In genomic region chr1:214638474-214638807, GRCh38 we compare ENCODE assay signal across 24 cellular contexts. TPM values are rescaled to one million over a fixed set of nuclear protein-coding genes. Genes with fewer than 3 reads are reported as not detected.
DNase-seq lines count a peak whose midpoint lies in the region; ATAC-seq, FAIRE-seq and TF ChIP-seq lines count a peak whose summit lies in the region.
"Had no signal": no experiment of that assay in that cellular context is flagged by ENCODE, and none has a peak within 500 bp of the region (broad histone marks: within the 10 kb centered on the region; RNA-seq: fewer than 3 reads in every experiment).

No MANE protein-coding gene starts in this region.

- H3K27ac ChIP-seq in CD8-positive, alpha-beta memory T cell (ENCODE audit: low read depth, low read length), result no peak overlapping the region
- H3K27ac ChIP-seq: ascending aorta, esophagus squamous epithelium, lower lobe of right lung, ovary, SJCRH30, skin epidermis, stomach, tibial artery had no signal

- H3K9me3 ChIP-seq in CD8-positive, alpha-beta memory T cell (ENCODE audit: low read length), result no peaks in the 10 kb centered on the region
- H3K9me3 ChIP-seq: ascending aorta, BE2C, esophagus squamous epithelium, lower lobe of right lung, ovary, SJCRH30, stomach, tibial artery had no signal

- H3K36me3 ChIP-seq in CD8-positive, alpha-beta memory T cell (ENCODE audit: insufficient read depth, low read length), result no peaks in the 10 kb centered on the region
- H3K36me3 ChIP-seq in H7 (replicated peaks; ENCODE audit: control insufficient read depth, insufficient read depth, low read length), result peaks cover 49% of the 10 kb centered on the region
- H3K36me3 ChIP-seq: ascending aorta, lower lobe of right lung, ovary, tibial artery had no signal

- H3K36me3 Mint-ChIP-seq in activated T-cell treated with anti-CD3 and anti-CD28 coated beads, Interleukin-2, amount 50 U/mL, for 24 hours (ENCODE audit: low read depth), result peaks cover 30% of the 10 kb centered on the region
- H3K36me3 Mint-ChIP-seq in CD8-positive, alpha-beta memory T cell, result no peaks in the 10 kb centered on the region
- peaks cover 26% of the 10 kb centered on the region for H3K36me3 Mint-ChIP-seq in activated T-helper 1 cell treated with anti-CD3 and anti-CD28 coated beads, Interleukin-12 subunit alpha, Interleukin-12 subunit beta, Interleukin-2, Interleukin-4 antibody, amounts not matched to agents 30 ng/mL and 10 ng/mL and 1 ng/mL, durations not matched to agents 14 hours and 24 hours and 36 hours (ENCODE audit: low read depth)

- POLR2A ChIA-PET in CD8-positive, alpha-beta memory T cell (lab: Charles Lee), result no interaction called here

- peaks cover 34% of the 10 kb centered on the region for H3K4me1 Mint-ChIP-seq in activated T-cell treated with anti-CD3 and anti-CD28 coated beads, Interleukin-2, amount 50 U/mL, for 24 hours (ENCODE audit: low read depth)
- peaks cover 16 to 23% (median 18%) of the 10 kb centered on the region in 3 donors for H3K4me1 Mint-ChIP-seq in CD8-positive, alpha-beta memory T cell
- H3K4me1 Mint-ChIP-seq in activated T-helper 1 cell treated with anti-CD3 and anti-CD28 coated beads, Interleukin-12 subunit alpha, Interleukin-12 subunit beta, Interleukin-2, Interleukin-4 antibody, amounts not matched to agents 30 ng/mL and 10 ng/mL and 1 ng/mL, durations not matched to agents 14 hours and 24 hours and 36 hours (ENCODE audit: low read depth), result peaks cover 42% of the 10 kb centered on the region
- H3K4me1 Mint-ChIP-seq: nephron had no signal

- H3K4me3 ChIP-seq in CD8-positive, alpha-beta memory T cell (ENCODE audit: low read length), result no peak overlapping the region
- no peak overlapping the region for H3K4me3 ChIP-seq in H7 (ENCODE audit: insufficient read depth, low read depth, low read length)
- H3K4me3 ChIP-seq: ascending aorta, esophagus squamous epithelium, lower lobe of right lung, ovary, SJCRH30, skin epidermis, stomach, tibial artery had no signal

- no peak for TF ChIP-seq CTCF in D721Med (IDR thresholded peaks at IDR 0.05; ENCODE audit: insufficient read depth, missing control alignments)

- CTCF ChIA-PET in CD8-positive, alpha-beta memory T cell (lab: Charles Lee), result interaction anchor here (1.0 to 2.7 kb wide), 7 partner anchors 9 to 309 kb away, joined by 3 to 8 read pairs (median 4); no protein-coding TSS in a partner anchor

- no peak overlapping the region for H3K4me3 Mint-ChIP-seq in activated T-cell treated with anti-CD3 and anti-CD28 coated beads, Interleukin-2, amount 50 U/mL, for 24 hours
- H3K4me3 Mint-ChIP-seq in CD8-positive, alpha-beta memory T cell, result peak overlapping the region in 6 of 7 donors; percentile 36 to 65 (median 48)
- peak overlapping the region; percentile 19 for H3K4me3 Mint-ChIP-seq in activated T-helper 1 cell treated with anti-CD3 and anti-CD28 coated beads, Interleukin-12 subunit alpha, Interleukin-12 subunit beta, Interleukin-2, Interleukin-4 antibody, amounts not matched to agents 30 ng/mL and 10 ng/mL and 1 ng/mL, durations not matched to agents 14 hours and 24 hours and 36 hours
- H3K4me3 Mint-ChIP-seq: dendritic cell treated with granulocyte-macrophage colony-stimulating factor and Interleukin-4, amounts not matched to agents 40 ng/mL and 50 ng/mL, for 4 days; nephron had no signal

- H3K27me3 Mint-ChIP-seq in activated T-cell treated with anti-CD3 and anti-CD28 coated beads, Interleukin-2, amount 50 U/mL, for 24 hours, result no peaks in the 10 kb centered on the region
- H3K27me3 Mint-ChIP-seq in CD8-positive, alpha-beta memory T cell, result no peaks in the 10 kb centered on the region
- no peaks in the 10 kb centered on the region for H3K27me3 Mint-ChIP-seq in activated T-helper 1 cell treated with anti-CD3 and anti-CD28 coated beads, Interleukin-12 subunit alpha, Interleukin-12 subunit beta, Interleukin-2, Interleukin-4 antibody, amounts not matched to agents 30 ng/mL and 10 ng/mL and 1 ng/mL, durations not matched to agents 14 hours and 24 hours and 36 hours (ENCODE audit: insufficient read depth)
- H3K27me3 Mint-ChIP-seq: dendritic cell treated with granulocyte-macrophage colony-stimulating factor and Interleukin-4, amounts not matched to agents 40 ng/mL and 50 ng/mL, for 4 days had no signal

- peak overlapping the region; percentile 38 for H3K27ac Mint-ChIP-seq in activated T-cell treated with anti-CD3 and anti-CD28 coated beads, Interleukin-2, amount 50 U/mL, for 24 hours
- peak overlapping the region in 7 of 8 donors; percentile 18 to 83 (median 76) for H3K27ac Mint-ChIP-seq in CD8-positive, alpha-beta memory T cell
- H3K27ac Mint-ChIP-seq in activated T-helper 1 cell treated with anti-CD3 and anti-CD28 coated beads, Interleukin-12 subunit alpha, Interleukin-12 subunit beta, Interleukin-2, Interleukin-4 antibody, amounts not matched to agents 30 ng/mL and 10 ng/mL and 1 ng/mL, durations not matched to agents 14 hours and 24 hours and 36 hours, result peak overlapping the region; percentile 76
- H3K27ac Mint-ChIP-seq: dendritic cell treated with granulocyte-macrophage colony-stimulating factor and Interleukin-4, amounts not matched to agents 40 ng/mL and 50 ng/mL, for 4 days; nephron had no signal

- H3K27me3 ChIP-seq in CD8-positive, alpha-beta memory T cell (ENCODE audit: insufficient read depth, low read length, poor library complexity, severe bottlenecking), result no peaks in the 10 kb centered on the region
- H3K27me3 ChIP-seq in H7 (ENCODE audit: control insufficient read depth, insufficient read depth, low read length), result no peaks in the 10 kb centered on the region
- H3K27me3 ChIP-seq: ascending aorta, BE2C, esophagus squamous epithelium, ovary, SJCRH30, stomach, tibial artery had no signal

- intact Hi-C loops in activated T-helper 1 cell treated with anti-CD3 and anti-CD28 coated beads, Interleukin-12 subunit alpha, Interleukin-12 subunit beta, Interleukin-2, Interleukin-4 antibody, amounts not matched to agents 30 ng/mL and 10 ng/mL and 1 ng/mL, durations not matched to agents 14 hours and 24 hours and 36 hours (cut with micrococcal nuclease), result no loop called here

- FAIRE-seq in D721Med (lab: Jason Lieb, UNC), result no peak

- H3K9me3 Mint-ChIP-seq in activated T-cell treated with anti-CD3 and anti-CD28 coated beads, Interleukin-2, amount 50 U/mL, for 24 hours, result no peaks in the 10 kb centered on the region
- H3K9me3 Mint-ChIP-seq in CD8-positive, alpha-beta memory T cell, result no peaks in the 10 kb centered on the region
- H3K9me3 Mint-ChIP-seq in activated T-helper 1 cell treated with anti-CD3 and anti-CD28 coated beads, Interleukin-12 subunit alpha, Interleukin-12 subunit beta, Interleukin-2, Interleukin-4 antibody, amounts not matched to agents 30 ng/mL and 10 ng/mL and 1 ng/mL, durations not matched to agents 14 hours and 24 hours and 36 hours, result no peaks in the 10 kb centered on the region
- H3K9me3 Mint-ChIP-seq: dendritic cell treated with granulocyte-macrophage colony-stimulating factor and Interleukin-4, amounts not matched to agents 40 ng/mL and 50 ng/mL, for 4 days; nephron had no signal

- no peak for ATAC-seq in HG02970 (IDR thresholded peaks at IDR 0.05; ENCODE audit: low FRiP score, unreplicated experiment)
- ATAC-seq: lower lobe of right lung had no signal

- DNase-seq in activated T-cell treated with anti-CD3 and anti-CD28 coated beads, Interleukin-2, amount 50 U/mL, for 24 hours, result no peak
- no peak for DNase-seq in activated T-cell treated with anti-CD3 and anti-CD28 coated beads for 4 hours
- DNase-seq in CD8-positive, alpha-beta memory T cell, result peak in 1 of 5 donors; percentile 33
- DNase-seq in activated T-helper 1 cell treated with anti-CD3 and anti-CD28 coated beads, Interleukin-12 subunit alpha, Interleukin-12 subunit beta, Interleukin-2, Interleukin-4 antibody, amounts not matched to agents 30 ng/mL and 10 ng/mL and 1 ng/mL, durations not matched to agents 14 hours and 24 hours and 36 hours (ENCODE audit: low spot score), result no peak
- peak; percentile 9 for DNase-seq in kidney tubule cell (ENCODE audit: low spot score)
- no peak for DNase-seq in H7
- DNase-seq in D721Med (ENCODE audit: insufficient read length, low spot score), result no peak
- DNase-seq: activated gamma-delta T cell treated with Interleukin-2 at 50 U/mL for 16 hours, esophagus squamous epithelium, foreskin melanocyte, lower lobe of right lung, NCI-H1436 treated with DMSO at 0.1 percent for 48 hours, NCI-H774, ovary, retina, stomach, tibial artery had no signal

- peaks cover 51% of the 10 kb centered on the region for H3K4me1 ChIP-seq in CD8-positive, alpha-beta memory T cell (ENCODE audit: insufficient read depth, low read length)
- H3K4me1 ChIP-seq: ascending aorta, esophagus squamous epithelium, lower lobe of right lung, SJCRH30, tibial artery had no signal

RNA-seq across cellular contexts. Expression of gene CENPF, which starts 35.4 kb away (rescaled TPM):
- 10 to 100 TPM; 44.2 to 45.5 TPM for total RNA-seq in CD8-positive, alpha-beta memory T cell
- 0.77 TPM for polyA plus RNA-seq in CD8-positive, alpha-beta memory T cell
- total RNA-seq in activated T-helper 1 cell treated with anti-CD3 and anti-CD28 coated beads, Interleukin-12 subunit alpha, Interleukin-12 subunit beta, Interleukin-2, Interleukin-4 antibody, amounts not matched to agents 30 ng/mL and 10 ng/mL and 1 ng/mL, durations not matched to agents 14 hours and 24 hours and 36 hours, result 51.7 and 52.3 TPM in 2 replicates
- 76.7 and 167 TPM in 2 replicates for total RNA-seq in H7 (2014; rRNA removed; shearing (Covaris generic))
